Comparison of ENCODE assay signal across 15 cellular contexts in the genomic region with DNA sequence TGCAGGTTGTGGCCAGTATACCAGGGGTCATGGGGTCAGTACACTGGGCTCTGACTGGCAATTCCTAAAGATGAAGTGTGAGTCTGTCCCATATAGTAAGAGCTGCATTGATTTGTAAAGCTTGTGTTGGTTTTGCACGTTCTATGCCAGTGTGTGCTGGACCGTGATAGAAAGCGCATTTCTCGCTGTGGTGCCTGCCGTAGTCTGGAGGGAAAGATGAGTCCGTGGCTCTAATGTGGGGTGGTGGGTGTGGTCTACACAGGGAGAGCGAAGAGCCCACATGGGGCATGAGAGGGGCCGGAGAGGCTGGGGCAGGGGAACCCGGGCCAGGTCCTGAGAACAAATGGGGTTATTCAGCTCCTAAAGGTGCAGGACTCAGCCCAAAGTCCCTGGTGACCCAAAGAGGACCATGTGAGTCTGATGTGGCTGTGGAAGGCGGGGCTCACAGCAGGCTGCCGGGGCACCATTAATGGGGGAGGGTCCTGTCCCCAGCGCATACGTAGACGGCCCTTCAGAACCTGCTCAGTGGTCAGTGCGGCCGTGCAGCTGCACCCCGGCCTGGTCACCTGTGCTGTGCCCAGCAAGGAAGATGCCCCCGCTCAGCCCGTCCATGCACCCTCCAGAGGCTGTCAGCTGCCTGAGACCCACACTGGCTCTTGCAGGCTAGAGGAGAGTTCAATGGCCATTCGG. TPM values are rescaled to one million over a fixed set of nuclear protein-coding genes. Genes with fewer than 3 reads are reported as not detected.
A peak's percentile ranks its signal among the peaks of the same experiment; 100 is the strongest.
DNase-seq lines count a peak whose midpoint lies in the region; ATAC-seq and TF ChIP-seq lines count a peak whose summit lies in the region.
"Had no signal": no experiment of that assay in that cellular context is flagged by ENCODE, and none has a peak within 500 bp of the region (broad histone marks: within the 10 kb centered on the region; RNA-seq: fewer than 3 reads in every experiment).

No MANE protein-coding gene starts in this region.

- in situ Hi-C loops in IMR-90 (cut with MboI; ENCODE audit: low sequenced_read_pairs): no loop called here

- no peak overlapping the region for H2BK15ac ChIP-seq in IMR-90 (ENCODE audit: low read depth, low read length)

- no peak overlapping the region for H4K8ac ChIP-seq in IMR-90 (ENCODE audit: low read depth in 2 of 2, low read length in 2 of 2)

- H4K5ac ChIP-seq in IMR-90 (ENCODE audit: low read depth, low read length): no peak overlapping the region

- no peak overlapping the region for H4K91ac ChIP-seq in IMR-90 (ENCODE audit: insufficient read depth, low read depth, low read length)

- H3K9me3 ChIP-seq in SK-N-SH: no peaks in the 10 kb centered on the region
- no peaks in the 10 kb centered on the region for H3K9me3 ChIP-seq in IMR-90 (ENCODE audit: control insufficient read depth, insufficient read depth, low read length)
- no peaks in the 10 kb centered on the region for H3K9me3 ChIP-seq in left ventricle myocardium inferior (replicated peaks)
- H3K9me3 ChIP-seq: neutrophil had no signal

- POLR2A ChIA-PET in SK-N-SH (lab: Yijun Ruan, JAX) (no interaction called here), IMR-90 (lab: Charles Lee; ENCODE audit: unreplicated experiment) (no interaction called here)

- CTCF ChIA-PET in SK-N-SH (lab: Yijun Ruan, JAX) (interaction anchor here (0.6 kb wide), 1 partner anchor 9 kb away, joined by 3 read pairs; no protein-coding TSS in a partner anchor), IMR-90 (lab: Yijun Ruan, JAX) (no interaction called here)

- H2BK20ac ChIP-seq in IMR-90 (ENCODE audit: low read depth, low read length): no peak overlapping the region

- H4K20me1 ChIP-seq in SK-N-SH (ENCODE audit: insufficient read depth) (no peaks in the 10 kb centered on the region), IMR-90 (ENCODE audit: insufficient read depth, low read length) (0 out of 2 replicates have a peak, but pooled peaks cover 3% of the 10 kb centered on the region)

- no peak overlapping the region for H2BK120ac ChIP-seq in IMR-90 (ENCODE audit: low read depth, low read length)

- H3K14ac ChIP-seq in IMR-90 (replicated peaks; ENCODE audit: low read depth, low read length): no peak overlapping the region

- no peak for TF ChIP-seq POLR2A in IMR-90 (IDR thresholded peaks at IDR 0.05; ENCODE audit: low read depth, low read length)

- no peak overlapping the region for H2BK5ac ChIP-seq in IMR-90 (ENCODE audit: low read depth, low read length, poor library complexity, severe bottlenecking)

- peaks cover 13% of the 10 kb centered on the region for H3K9me1 ChIP-seq in IMR-90 (ENCODE audit: insufficient read depth, low read length)

- H3K79me1 ChIP-seq in IMR-90 (ENCODE audit: low read depth in 1 of 2, low read length in 2 of 2): peaks cover 0 to 3% of the 10 kb centered on the region in 2 experiments; a peak in 1 of 4 replicates

- ATAC-seq in SK-N-SH treated with all-trans-retinoic acid at 6 μM for 48 hours: no peak
- no peak for ATAC-seq in IMR-90 (ENCODE audit: low read depth)

- intact Hi-C loops in IMR-90 (cut with micrococcal nuclease): no loop called here
- intact Hi-C loops in left ventricle myocardium inferior (cut with micrococcal nuclease): no loop called here

- TF ChIP-seq EP300 in SK-N-SH (IDR thresholded peaks at IDR 0.05; ENCODE audit: borderline replicate concordance in 1 of 2, low read depth in 1 of 2, low read length in 1 of 2): no peak

- no peak overlapping the region for H3K4ac ChIP-seq in IMR-90 (ENCODE audit: low read depth, low read length)

- H3K4me1 ChIP-seq in SK-N-SH (ENCODE audit: control insufficient read depth in 1 of 2, insufficient read depth in 2 of 2, low read depth in 1 of 2, low read length in 1 of 2) (peaks cover 0 to 11% of the 10 kb centered on the region in 2 experiments; a peak in 3 of 4 replicates), IMR-90 (ENCODE audit: control insufficient read depth, insufficient read depth, low read length) (peaks cover 8% of the 10 kb centered on the region), left ventricle myocardium inferior (peaks cover 34% of the 10 kb centered on the region)

- H3K9ac ChIP-seq in SK-N-SH (no peak overlapping the region), IMR-90 (ENCODE audit: low read depth, low read length) (no peak overlapping the region)

- H2AFZ ChIP-seq in SK-N-SH (ENCODE audit: low read depth) (no peak overlapping the region), IMR-90 (replicated peaks; ENCODE audit: low read length, poor library complexity) (no peak overlapping the region)

- H3K4me2 ChIP-seq in SK-N-SH (no peak overlapping the region), IMR-90 (ENCODE audit: low read depth, low read length) (no peak overlapping the region)

- H3K27me3 ChIP-seq in SK-N-SH (ENCODE audit: insufficient read depth) (no peaks in the 10 kb centered on the region), IMR-90 (ENCODE audit: control insufficient read depth, insufficient read depth, low read length) (peaks cover 5% of the 10 kb centered on the region), left ventricle myocardium inferior (ENCODE audit: low read depth) (no peaks in the 10 kb centered on the region)

- H2AK5ac ChIP-seq in IMR-90 (ENCODE audit: low read depth, low read length): peak overlapping the region; percentile 2; the same call in 1 of the 2 replicates

- H3K27ac ChIP-seq in SK-N-SH (ENCODE audit: low read depth in 2 of 2, low read length in 1 of 2) (no peak overlapping the region), IMR-90 (ENCODE audit: insufficient read depth, low read length) (no peak overlapping the region), left ventricle myocardium inferior (replicated peaks) (peak overlapping the region; percentile 59)
- H3K27ac ChIP-seq: 22Rv1, neutrophil had no signal

- dilution Hi-C loops in IMR-90 (cut with HindIII; ENCODE audit: low sequenced_read_pairs, unreplicated experiment): no loop called here

- peaks cover 2% of the 10 kb centered on the region for H3F3A ChIP-seq in SK-N-SH (replicated peaks; ENCODE audit: insufficient read depth)

- TF ChIP-seq CTCF in SK-N-SH (IDR thresholded peaks at IDR 0.05) (no peak), IMR-90 (conservative IDR thresholded peaks at IDR 0.05; ENCODE audit: low read depth, low read length) (no peak), left ventricle myocardium inferior (IDR thresholded peaks at IDR 0.05; ENCODE audit: borderline replicate concordance) (no peak)

- H3K9me2 ChIP-seq in SK-N-SH: no peaks in the 10 kb centered on the region

- TF ChIP-seq RAD21 in SK-N-SH (IDR thresholded peaks at IDR 0.05; ENCODE audit: low read length) (no peak), IMR-90 (IDR thresholded peaks at IDR 0.05; ENCODE audit: low read length) (no peak)

- H3K36me3 ChIP-seq in SK-N-SH (replicated peaks in 1 of 2; ENCODE audit: control insufficient read depth in 1 of 2, insufficient read depth in 2 of 2, low read length in 1 of 2) (no peaks in the 10 kb centered on the region), IMR-90 (ENCODE audit: control insufficient read depth, insufficient read depth, low read length) (no peaks in the 10 kb centered on the region), left ventricle myocardium inferior (no peaks in the 10 kb centered on the region)
- H3K36me3 ChIP-seq: neutrophil had no signal

- H2AK9ac ChIP-seq in IMR-90 (replicated peaks; ENCODE audit: low read depth, low read length, poor library complexity): no peak overlapping the region

- H3K23ac ChIP-seq in IMR-90 (ENCODE audit: low read depth, low read length): no peak overlapping the region

- no peak overlapping the region for H3K18ac ChIP-seq in IMR-90 (ENCODE audit: low read depth, low read length)

- H3K56ac ChIP-seq in IMR-90 (ENCODE audit: extremely low read depth, insufficient read depth, low read length): no peak overlapping the region

- 77% methylated on average over 20 of the region's 20 CpGs for WGBS in SK-N-SH (ENCODE audit: low lambda C conversion rate)
- WGBS in IMR-90 (ENCODE audit: extremely low coverage in 2 of 2, insufficient read length in 1 of 2), 2 experiments: 87% methylated on average over 16 of the region's 20 CpGs; no CpG with 5 or more reads in 1 of the 2 experiments

- no TSS peak for BruUV-seq in IMR-90 (replicated peaks; lab: Mats Ljungman, UMichigan)

- no peaks in the 10 kb centered on the region for H3K79me2 ChIP-seq in SK-N-SH (ENCODE audit: insufficient read depth)

- peak; percentile 22 for DNase-seq in SK-N-SH
- no peak for DNase-seq in IMR-90
- DNase-seq in left ventricle myocardium inferior: no peak
- DNase-seq in retina: peak; percentile 56
- DNase-seq in NCI-H524 (lab: John Stamatoyannopoulos, UW): no peak
- no peak for DNase-seq in C1 segment of cervical spinal cord (lab: John Stamatoyannopoulos, UW)
- DNase-seq in A172 (ENCODE audit: low spot score): no peak
- DNase-seq: HCEC 1CT; NCI-H187; NCI-H345; NK-92 treated with Interleukin-12 subunit alpha and Interleukin-12 subunit beta, amount 100 ng/mL, for 24 hours; RPMI8226 had no signal

- H3K4me3 ChIP-seq in SK-N-SH (ENCODE audit: low read depth in 2 of 2, low read length in 1 of 2) (no peak overlapping the region), IMR-90 (ENCODE audit: insufficient read depth, low read depth, low read length) (no peak overlapping the region), left ventricle myocardium inferior (no peak overlapping the region)

TF ChIP-seq in SK-N-SH, 30 proteins besides CTCF, POLR2A, EP300 and RAD21 (continues in another document):
- no peak for TF ChIP-seq JUND (IDR thresholded peaks at IDR 0.05)
- TF ChIP-seq RXRA (IDR thresholded peaks at IDR 0.05; ENCODE audit: borderline replicate concordance, low read depth): no peak

TF ChIP-seq in IMR-90, 13 proteins besides CTCF, POLR2A, EP300 and RAD21 (continues in another document):
- TF ChIP-seq RFX5 (IDR thresholded peaks at IDR 0.05; ENCODE audit: low read depth, low read length) (no peak), CEBPB (IDR thresholded peaks at IDR 0.05; ENCODE audit: low read depth, low read length) (no peak), BHLHE40 (IDR thresholded peaks at IDR 0.05; ENCODE audit: low read depth, low read length) (no peak), FOS (IDR thresholded peaks at IDR 0.05; ENCODE audit: low read depth, low read length) (no peak), MXI1 (IDR thresholded peaks at IDR 0.05; ENCODE audit: borderline replicate concordance, low read depth, low read length) (no peak), RCOR1 (IDR thresholded peaks at IDR 0.05; ENCODE audit: insufficient replicate concordance, low read length) (no peak)

RNA-seq across cellular contexts. Expression of a gene that starts 20.8 kb away (rescaled TPM):
- 50.8 and 75.5 TPM in 2 replicates for polyA plus RNA-seq in SK-N-SH (2012; rRNA removed)
- 31.7 and 51.3 TPM in 2 replicates for polyA plus RNA-seq in SK-N-SH (2012; cell fraction: cytosol; rRNA removed)
- polyA plus RNA-seq in SK-N-SH (2012; cell fraction: nucleus; rRNA removed): 56.5 and 122 TPM in 2 replicates
- total RNA-seq in IMR-90 (2012; rRNA removed): 17.9 and 21.4 TPM in 2 replicates
- polyA plus RNA-seq in IMR-90 (2012; rRNA removed): 48.2 and 60.2 TPM in 2 replicates
- polyA plus RNA-seq in IMR-90 (2012; cell fraction: cytosol; rRNA removed): 73.7 and 167 TPM in 2 replicates
- 50.0 and 129 TPM in 2 replicates for polyA plus RNA-seq in IMR-90 (2012; cell fraction: nucleus; rRNA removed; ENCODE audit: low replicate concordance)
- 75.2 TPM for total RNA-seq in left ventricle myocardium inferior
- total RNA-seq in A172 (2014; rRNA removed; shearing (Covaris generic)): 125 and 190 TPM in 2 replicates

Comparison
In these comparisons a context has a peak if more than half of its experiments do, and no peak if none do; other contexts are left out.
1. DNase-seq: peak in SK-N-SH (single experiment) and retina (single experiment); none in IMR-90 (single experiment), left ventricle myocardium inferior (single experiment), NCI-H524 (0 of 2), C1 segment of cervical spinal cord (0 of 14) and A172 (single experiment).